24 cellular contexts compared by ENCODE assay signal in the genomic region with DNA sequence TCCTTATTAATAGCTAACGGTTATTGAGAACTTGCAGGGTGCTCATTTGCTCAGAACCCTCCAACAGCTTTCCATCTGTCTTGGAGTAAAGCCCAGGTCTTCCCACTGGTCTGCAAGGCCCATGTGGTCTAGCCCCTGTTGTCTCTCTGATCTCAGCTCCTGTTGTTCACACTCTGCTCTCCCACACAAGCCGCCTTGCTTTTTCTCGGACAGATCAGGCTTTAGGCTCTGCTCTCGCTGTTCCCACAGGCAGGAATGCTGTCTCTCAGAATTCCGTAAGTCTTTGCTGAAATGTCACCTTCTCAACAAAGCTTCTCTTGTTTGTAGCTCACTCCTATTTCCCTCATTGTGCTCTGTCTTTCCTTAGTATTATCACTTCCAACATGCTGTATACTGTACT. TPM values are rescaled to one million over a fixed set of nuclear protein-coding genes. Genes with fewer than 3 reads are reported as not detected.
DNase-seq lines count a peak whose midpoint lies in the region; ATAC-seq and TF ChIP-seq lines count a peak whose summit lies in the region.
"Had no signal": no experiment of that assay in that cellular context is flagged by ENCODE, and none has a peak within 500 bp of the region (broad histone marks: within the 10 kb centered on the region; RNA-seq: fewer than 3 reads in every experiment).

No MANE protein-coding gene starts in this region.

- H3K36me3 ChIP-seq in spleen = peaks cover 1 to 100% (median 67%) of the 10 kb centered on the region in 6 donors

- no TSS peak for BruUV-seq in Calu3 (replicated peaks; lab: Mats Ljungman, UMichigan)

- DNase-seq in Calu3 (no peak), globus pallidus (ENCODE audit: low spot score) (peak; percentile 50), spleen (peak; percentile 20)
- DNase-seq in activated T-helper 2 cell treated with anti-CD3 and anti-CD28 coated beads, Interferon-gamma antibody, Interleukin-2, Interleukin-4, amounts not matched to agents 10 μg/mL and 5 μg/mL and 100 μg/mL, durations not matched to agents 14 hours and 24 hours and 36 hours (ENCODE audit: low spot score) = no peak
- no peak for DNase-seq in activated naive CD4-positive, alpha-beta T cell treated with anti-CD3 and anti-CD28 coated beads, Interleukin-2, amount 50 U/mL, for 16 hours
- DNase-seq: dermis blood vessel endothelial cell; GM23248; heart right ventricle; NCI-H1417; NCI-H446; right cardiac atrium; stimulated activated CD4-positive, alpha-beta T cell treated with anti-CD3 and anti-CD28 coated beads, Interleukin-4, amount 100 ng/mL, for 4 hours; T-helper 9 cell had no signal

- intact Hi-C loops in Calu3 (cut with micrococcal nuclease; ENCODE audit: unreplicated experiment) (no loop called here), spleen (cut with DNase I; ENCODE audit: low total_unique reads) (no loop called here)
- intact Hi-C loops in activated T-helper 2 cell treated with anti-CD3 and anti-CD28 coated beads, Interferon-gamma antibody, Interleukin-2, Interleukin-4, amounts not matched to agents 10 μg/mL and 5 μg/mL and 100 μg/mL, durations not matched to agents 14 hours and 24 hours and 36 hours (cut with micrococcal nuclease) = no loop called here

- no peak overlapping the region for H3K4me3 ChIP-seq in spleen
- H3K4me3 ChIP-seq: GM23248, heart right ventricle, pancreas had no signal

- no peak overlapping the region for H3K27ac ChIP-seq in spleen
- H3K27ac ChIP-seq: C4-2B, GM23248, heart right ventricle, pancreas had no signal

- CTCF ChIA-PET in Calu3 (lab: Charles Lee) = no interaction called here

- WGBS in spleen, 5 donors = 94 to 97% (median 96%) methylated on average over 5 of the region's 5 CpGs

- H3K9me3 ChIP-seq in spleen = no peaks in the 10 kb centered on the region
- H3K9me3 ChIP-seq: heart right ventricle, pancreas had no signal

- no peak for TF ChIP-seq CTCF in Calu3 (IDR thresholded peaks at IDR 0.05; ENCODE audit: unreplicated experiment)
- no peak for TF ChIP-seq CTCF in spleen (IDR thresholded peaks at IDR 0.05 in 8 of 11, conservative IDR thresholded peaks at IDR 0.05 in 3 of 11)

- no peak for ATAC-seq in HG03045 (IDR thresholded peaks at IDR 0.05; ENCODE audit: unreplicated experiment)
- ATAC-seq in GM21717 (IDR thresholded peaks at IDR 0.05; ENCODE audit: unreplicated experiment) = no peak
- no peak for ATAC-seq in HG03378 (IDR thresholded peaks at IDR 0.05; ENCODE audit: unreplicated experiment)
- ATAC-seq: heart right ventricle, left lobe of liver, pancreas, right cardiac atrium, WTC11 had no signal

- TF ChIP-seq POLR2A in spleen (IDR thresholded peaks at IDR 0.05) = no peak

- no peaks in the 10 kb centered on the region for H3K4me1 ChIP-seq in spleen
- H3K4me1 ChIP-seq: heart right ventricle, pancreas had no signal

- no peaks in the 10 kb centered on the region for H3K27me3 ChIP-seq in spleen (replicated peaks in 1 of 7)
- H3K27me3 ChIP-seq: heart right ventricle, pancreas had no signal

- peak overlapping the region; percentile 58 for H3K27ac Mint-ChIP-seq in Calu3 (ENCODE audit: unreplicated experiment)
- peak overlapping the region; percentile 24 for H3K27ac Mint-ChIP-seq in activated T-helper 2 cell treated with anti-CD3 and anti-CD28 coated beads, Interferon-gamma antibody, Interleukin-2, Interleukin-4, amounts not matched to agents 10 μg/mL and 5 μg/mL and 100 μg/mL, durations not matched to agents 14 hours and 24 hours and 36 hours
- H3K27ac Mint-ChIP-seq: mesothelial cell of epicardium; nephron; stimulated activated naive CD8-positive, alpha-beta T cell treated with anti-CD3 and anti-CD28 coated beads, Interleukin-15, Interleukin-2, amounts not matched to agents 100 ng/mL and 50 ng/mL, for 24 hours; type B pancreatic cell; WTC11 had no signal

- H3K9me3 Mint-ChIP-seq in Calu3 (ENCODE audit: low read depth, unreplicated experiment) = no peaks in the 10 kb centered on the region
- no peaks in the 10 kb centered on the region for H3K9me3 Mint-ChIP-seq in activated T-helper 2 cell treated with anti-CD3 and anti-CD28 coated beads, Interferon-gamma antibody, Interleukin-2, Interleukin-4, amounts not matched to agents 10 μg/mL and 5 μg/mL and 100 μg/mL, durations not matched to agents 14 hours and 24 hours and 36 hours
- H3K9me3 Mint-ChIP-seq: mesothelial cell of epicardium; nephron; stimulated activated naive CD8-positive, alpha-beta T cell treated with anti-CD3 and anti-CD28 coated beads, Interleukin-15, Interleukin-2, amounts not matched to agents 100 ng/mL and 50 ng/mL, for 24 hours; type B pancreatic cell had no signal

- no peaks in the 10 kb centered on the region for H3K4me1 Mint-ChIP-seq in Calu3 (ENCODE audit: low read depth, unreplicated experiment)
- H3K4me1 Mint-ChIP-seq in activated T-helper 2 cell treated with anti-CD3 and anti-CD28 coated beads, Interferon-gamma antibody, Interleukin-2, Interleukin-4, amounts not matched to agents 10 μg/mL and 5 μg/mL and 100 μg/mL, durations not matched to agents 14 hours and 24 hours and 36 hours (ENCODE audit: low read depth) = no peaks in the 10 kb centered on the region
- H3K4me1 Mint-ChIP-seq: mesothelial cell of epicardium, nephron, WTC11 had no signal

- peaks cover 18% of the 10 kb centered on the region for H3K36me3 Mint-ChIP-seq in Calu3 (ENCODE audit: insufficient read depth, unreplicated experiment)
- peaks cover 49% of the 10 kb centered on the region for H3K36me3 Mint-ChIP-seq in activated T-helper 2 cell treated with anti-CD3 and anti-CD28 coated beads, Interferon-gamma antibody, Interleukin-2, Interleukin-4, amounts not matched to agents 10 μg/mL and 5 μg/mL and 100 μg/mL, durations not matched to agents 14 hours and 24 hours and 36 hours (ENCODE audit: low read depth)

- H3K27me3 Mint-ChIP-seq in Calu3 (ENCODE audit: unreplicated experiment) = no peaks in the 10 kb centered on the region
- H3K27me3 Mint-ChIP-seq in activated T-helper 2 cell treated with anti-CD3 and anti-CD28 coated beads, Interferon-gamma antibody, Interleukin-2, Interleukin-4, amounts not matched to agents 10 μg/mL and 5 μg/mL and 100 μg/mL, durations not matched to agents 14 hours and 24 hours and 36 hours (ENCODE audit: low read depth) = no peaks in the 10 kb centered on the region
- H3K27me3 Mint-ChIP-seq: stimulated activated naive CD8-positive, alpha-beta T cell treated with anti-CD3 and anti-CD28 coated beads, Interleukin-15, Interleukin-2, amounts not matched to agents 100 ng/mL and 50 ng/mL, for 24 hours; type B pancreatic cell had no signal

- H3K4me3 Mint-ChIP-seq in Calu3 (ENCODE audit: low read depth, unreplicated experiment) = no peak overlapping the region
- no peak overlapping the region for H3K4me3 Mint-ChIP-seq in activated T-helper 2 cell treated with anti-CD3 and anti-CD28 coated beads, Interferon-gamma antibody, Interleukin-2, Interleukin-4, amounts not matched to agents 10 μg/mL and 5 μg/mL and 100 μg/mL, durations not matched to agents 14 hours and 24 hours and 36 hours (ENCODE audit: low read depth)
- H3K4me3 Mint-ChIP-seq: mesothelial cell of epicardium; nephron; stimulated activated naive CD8-positive, alpha-beta T cell treated with anti-CD3 and anti-CD28 coated beads, Interleukin-15, Interleukin-2, amounts not matched to agents 100 ng/mL and 50 ng/mL, for 24 hours; type B pancreatic cell; WTC11 had no signal

RNA-seq across cellular contexts. Expression of a gene that starts 34.4 kb away (rescaled TPM):
- 39.9 and 43.4 TPM in 2 replicates for total RNA-seq in Calu3 (2022)
- total RNA-seq in activated T-helper 2 cell treated with anti-CD3 and anti-CD28 coated beads, Interferon-gamma antibody, Interleukin-2, Interleukin-4, amounts not matched to agents 10 μg/mL and 5 μg/mL and 100 μg/mL, durations not matched to agents 14 hours and 24 hours and 36 hours = 22.3 and 23.7 TPM in 2 replicates
- total RNA-seq in spleen = 10 to 100 TPM; 25.2 to 42.8 (median 30.5) TPM
- polyA plus RNA-seq in spleen = 1 to 10 TPM; 3.9 to 7.4 (median 4.3) TPM

RNA-seq across cellular contexts. Expression of a gene that starts 45.1 kb away (rescaled TPM):
- total RNA-seq in Calu3 (2022) (9.6 and 9.9 TPM in 2 replicates), spleen (100 to 1,000 TPM; 132 to 156 (median 148) TPM)
- 358 and 359 TPM in 2 replicates for total RNA-seq in activated T-helper 2 cell treated with anti-CD3 and anti-CD28 coated beads, Interferon-gamma antibody, Interleukin-2, Interleukin-4, amounts not matched to agents 10 μg/mL and 5 μg/mL and 100 μg/mL, durations not matched to agents 14 hours and 24 hours and 36 hours
- polyA plus RNA-seq in spleen = 10 to 100 TPM; 40.6 to 55.6 (median 54.9) TPM

Comparison
In these comparisons a context has a peak if more than half of its experiments do, and no peak if none do; other contexts are left out.
1. DNase-seq: peak in globus pallidus (single experiment) and spleen (single experiment); none in Calu3 (single experiment), activated T-helper 2 cell treated with anti-CD3 and anti-CD28 coated beads, Interferon-gamma antibody, Interleukin-2, Interleukin-4, amounts not matched to agents 10 μg/mL and 5 μg/mL and 100 μg/mL, durations not matched to agents 14 hours and 24 hours and 36 hours (single experiment) and activated naive CD4-positive, alpha-beta T cell treated with anti-CD3 and anti-CD28 coated beads, Interleukin-2, amount 50 U/mL, for 16 hours (single experiment).
2. RNA of a gene that starts 45.1 kb away (total RNA-seq): 358 to 359 TPM in activated T-helper 2 cell treated with anti-CD3 and anti-CD28 coated beads, Interferon-gamma antibody, Interleukin-2, Interleukin-4, amounts not matched to agents 10 μg/mL and 5 μg/mL and 100 μg/mL, durations not matched to agents 14 hours and 24 hours and 36 hours and 132 to 156 TPM in spleen; 9.6 to 9.9 TPM in Calu3; every median in the first group is over 10 times any median in the second.